Comparison of ENCODE assay signal across 7 cellular contexts in the genomic region with DNA sequence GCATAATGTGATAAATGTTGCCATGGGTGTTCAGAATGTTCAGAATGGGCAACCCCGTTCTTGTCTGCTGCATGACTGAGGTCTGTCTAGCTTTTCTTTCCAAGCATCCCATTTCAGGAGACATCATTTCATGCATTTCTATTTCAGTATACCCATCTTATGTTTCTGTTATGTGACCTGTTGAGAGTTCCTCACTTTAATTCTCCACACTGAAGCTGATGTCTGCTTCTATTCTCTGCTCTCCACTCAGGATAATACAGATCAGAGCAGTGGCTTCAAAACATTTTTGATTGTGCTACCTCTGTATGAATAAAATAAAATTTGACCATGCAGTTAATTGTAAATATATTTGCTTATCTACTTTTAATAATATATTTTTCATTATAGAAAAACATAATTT.
"Had no signal": no experiment of that assay in that cellular context is flagged by ENCODE, and none has a peak within 500 bp of the region (broad histone marks: within the 10 kb centered on the region; RNA-seq: fewer than 3 reads in every experiment).

No MANE protein-coding gene starts in this region.

- H3K9me3 ChIP-seq: HAP-1 had no signal

- H3K27ac ChIP-seq: GM23248 had no signal

- H3K4me3 ChIP-seq: GM23248, HAP-1 had no signal

- H3K27ac Mint-ChIP-seq: HFFc6 had no signal

- ATAC-seq: HCT116 had no signal

- H3K36me3 ChIP-seq: HAP-1 had no signal

- H3K9me3 Mint-ChIP-seq: HFFc6 had no signal

- H3K4me3 Mint-ChIP-seq: HFFc6 had no signal

- H3K9ac ChIP-seq: GM23248 had no signal

- H3K4me1 ChIP-seq: HAP-1 had no signal

- H2AFZ ChIP-seq: GM23248 had no signal

- DNase-seq: GM23248, GOT3, H7, HFFc6, IMR-90 had no signal
